Comparison of ENCODE assay signal across 14 cellular contexts in the genomic region with DNA sequence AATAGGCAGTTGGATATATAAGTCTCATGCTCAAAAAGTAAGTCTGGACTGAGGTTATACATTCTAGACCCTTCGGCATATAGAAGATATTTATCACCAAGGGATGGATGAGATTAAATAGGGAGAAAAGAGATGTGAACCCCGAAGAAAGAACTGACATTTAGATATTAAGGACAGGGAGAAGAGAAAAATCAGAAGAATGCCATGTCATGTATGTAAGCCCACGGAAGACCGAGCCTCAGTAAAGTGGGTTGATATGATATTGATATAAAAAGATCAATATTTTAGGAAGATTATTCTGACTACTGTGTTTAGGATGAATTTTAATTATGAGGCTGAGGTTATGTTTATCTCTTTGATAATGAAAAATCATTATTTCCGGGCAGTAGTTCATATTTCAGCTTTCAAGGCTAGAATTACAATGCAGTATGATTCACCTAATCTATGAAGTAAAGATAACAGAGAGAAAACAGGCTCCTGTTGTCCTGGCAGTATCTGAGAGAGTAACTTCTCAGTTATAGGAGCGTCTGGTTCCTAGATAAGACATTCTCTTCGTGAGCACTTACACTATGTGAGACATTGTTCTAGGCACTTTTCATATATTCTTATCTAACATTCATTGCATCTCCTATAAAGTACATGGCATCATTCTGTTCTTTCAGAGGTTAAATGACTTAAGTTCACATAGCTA.
DNase-seq lines count a peak whose midpoint lies in the region; ATAC-seq, FAIRE-seq and TF ChIP-seq lines count a peak whose summit lies in the region.
"Had no signal": no experiment of that assay in that cellular context is flagged by ENCODE, and none has a peak within 500 bp of the region (broad histone marks: within the 10 kb centered on the region; RNA-seq: fewer than 3 reads in every experiment).

No MANE protein-coding gene starts in this region.

- peaks cover 8% of the 10 kb centered on the region for H3K36me3 Mint-ChIP-seq in activated naive CD4-positive, alpha-beta T cell treated with anti-CD3 and anti-CD28 coated beads, Interleukin-2, amount 10 ng/mL, durations not matched to agents 7 days and 5 days

- H3K4me3 ChIP-seq in adipocyte (ENCODE audit: low read length) (no peak overlapping the region), fibroblast of the aortic adventitia (ENCODE audit: low read depth, low read length) (no peak overlapping the region), pancreas (no peak overlapping the region), left lung (no peak overlapping the region)

- no peaks in the 10 kb centered on the region for H3K27me3 Mint-ChIP-seq in activated naive CD4-positive, alpha-beta T cell treated with anti-CD3 and anti-CD28 coated beads, Interleukin-2, amount 10 ng/mL, durations not matched to agents 7 days and 5 days

- WGBS in pancreas, 2 donors = 36 to 40% methylated on average over 7 of the region's 7 CpGs

- intact Hi-C loops in pancreas (cut with DNase I) = no loop called here
- intact Hi-C loops in left lung (cut with DNase I) = no loop called here

- H3K4me1 ChIP-seq in adipocyte (ENCODE audit: control insufficient read depth, insufficient read depth, low read length) (no peaks in the 10 kb centered on the region), pancreas (peaks cover 0 to 6% (median 4%) of the 10 kb centered on the region in 3 donors), left lung (no peaks in the 10 kb centered on the region)

- H3K9me3 Mint-ChIP-seq in activated naive CD4-positive, alpha-beta T cell treated with anti-CD3 and anti-CD28 coated beads, Interleukin-2, amount 10 ng/mL, durations not matched to agents 7 days and 5 days = no peaks in the 10 kb centered on the region

- H3K9ac ChIP-seq in adipocyte (ENCODE audit: low read length) = no peak overlapping the region

- FAIRE-seq in pancreas (lab: Jason Lieb, UNC) = no peak

- H3K36me3 ChIP-seq in adipocyte (ENCODE audit: control insufficient read depth, insufficient read depth, low read length, severe bottlenecking) (peaks cover 39% of the 10 kb centered on the region), pancreas (peaks cover 0 to 4% (median 0%) of the 10 kb centered on the region in 3 donors), left lung (peaks cover 0 to 26% of the 10 kb centered on the region in 2 donors)

- TF ChIP-seq CTCF in fibroblast of the aortic adventitia (IDR thresholded peaks at IDR 0.05; ENCODE audit: insufficient read depth, low read length) = no peak
- no peak for TF ChIP-seq CTCF in pancreas (IDR thresholded peaks at IDR 0.05)
- TF ChIP-seq CTCF in left lung (IDR thresholded peaks at IDR 0.05) = no peak

- no peak overlapping the region for H3K27ac ChIP-seq in pancreas
- no peak overlapping the region for H3K27ac ChIP-seq in left lung

- H3K27me3 ChIP-seq in adipocyte (replicated peaks; ENCODE audit: control insufficient read depth, insufficient read depth, low read length) (no peaks in the 10 kb centered on the region), pancreas (no peaks in the 10 kb centered on the region), left lung (no peaks in the 10 kb centered on the region)

- peak in 3 of 4 donors; percentile 28 to 56 (median 39) for ATAC-seq in pancreas
- no peak for ATAC-seq in HG02678 (IDR thresholded peaks at IDR 0.05; ENCODE audit: unreplicated experiment)
- ATAC-seq in left lung = no peak

- peak; percentile 90 for DNase-seq in OCI-M1 (lab: John Stamatoyannopoulos, UW)
- peak; percentile 19 for DNase-seq in adipocyte (ENCODE audit: low read depth)
- DNase-seq in fibroblast of the aortic adventitia (ENCODE audit: low read depth) = peak; percentile 30
- no peak for DNase-seq in pancreas
- no peak for DNase-seq in activated naive CD4-positive, alpha-beta T cell treated with anti-CD3 and anti-CD28 coated beads, Interleukin-2, amount 10 ng/mL, durations not matched to agents 7 days and 5 days
- no peak for DNase-seq in left lung
- DNase-seq: C1 segment of cervical spinal cord, DND-41, Karpas-422, NCI-H1417 treated with DMSO at 0.1 percent for 48 hours, NCI-H1930, NCI-H345, NCI-H526 had no signal

- H3K4me1 Mint-ChIP-seq in activated naive CD4-positive, alpha-beta T cell treated with anti-CD3 and anti-CD28 coated beads, Interleukin-2, amount 10 ng/mL, durations not matched to agents 7 days and 5 days = no peaks in the 10 kb centered on the region

- H3K4me3 Mint-ChIP-seq in activated naive CD4-positive, alpha-beta T cell treated with anti-CD3 and anti-CD28 coated beads, Interleukin-2, amount 10 ng/mL, durations not matched to agents 7 days and 5 days = no peak overlapping the region

- H3K9me3 ChIP-seq in adipocyte (ENCODE audit: control insufficient read depth, low read length) = no peaks in the 10 kb centered on the region
- H3K9me3 ChIP-seq in pancreas = no peaks in the 10 kb centered on the region
- no peaks in the 10 kb centered on the region for H3K9me3 ChIP-seq in left lung

- CTCF ChIA-PET in activated naive CD4-positive, alpha-beta T cell treated with anti-CD3 and anti-CD28 coated beads, Interleukin-2, amount 10 ng/mL, durations not matched to agents 7 days and 5 days (lab: Charles Lee) = interaction anchor here (0.6 kb wide), 1 partner anchor 375 kb away, joined by 4 read pairs; no protein-coding TSS in a partner anchor

- H3K27ac Mint-ChIP-seq in activated naive CD4-positive, alpha-beta T cell treated with anti-CD3 and anti-CD28 coated beads, Interleukin-2, amount 10 ng/mL, durations not matched to agents 7 days and 5 days = no peak overlapping the region

Comparison
In these comparisons a context has a peak if more than half of its experiments do, and no peak if none do; other contexts are left out.
1. DNase-seq: peak in OCI-M1 (single experiment), adipocyte (single experiment) and fibroblast of the aortic adventitia (single experiment); none in pancreas (0 of 6), activated naive CD4-positive, alpha-beta T cell treated with anti-CD3 and anti-CD28 coated beads, Interleukin-2, amount 10 ng/mL, durations not matched to agents 7 days and 5 days (single experiment) and left lung (0 of 2).
2. ATAC-seq: peak in pancreas (3 of 4); none in HG02678 (single experiment) and left lung (single experiment).